Comparison of ENCODE assay signal across 8 cellular contexts in the genomic region with DNA sequence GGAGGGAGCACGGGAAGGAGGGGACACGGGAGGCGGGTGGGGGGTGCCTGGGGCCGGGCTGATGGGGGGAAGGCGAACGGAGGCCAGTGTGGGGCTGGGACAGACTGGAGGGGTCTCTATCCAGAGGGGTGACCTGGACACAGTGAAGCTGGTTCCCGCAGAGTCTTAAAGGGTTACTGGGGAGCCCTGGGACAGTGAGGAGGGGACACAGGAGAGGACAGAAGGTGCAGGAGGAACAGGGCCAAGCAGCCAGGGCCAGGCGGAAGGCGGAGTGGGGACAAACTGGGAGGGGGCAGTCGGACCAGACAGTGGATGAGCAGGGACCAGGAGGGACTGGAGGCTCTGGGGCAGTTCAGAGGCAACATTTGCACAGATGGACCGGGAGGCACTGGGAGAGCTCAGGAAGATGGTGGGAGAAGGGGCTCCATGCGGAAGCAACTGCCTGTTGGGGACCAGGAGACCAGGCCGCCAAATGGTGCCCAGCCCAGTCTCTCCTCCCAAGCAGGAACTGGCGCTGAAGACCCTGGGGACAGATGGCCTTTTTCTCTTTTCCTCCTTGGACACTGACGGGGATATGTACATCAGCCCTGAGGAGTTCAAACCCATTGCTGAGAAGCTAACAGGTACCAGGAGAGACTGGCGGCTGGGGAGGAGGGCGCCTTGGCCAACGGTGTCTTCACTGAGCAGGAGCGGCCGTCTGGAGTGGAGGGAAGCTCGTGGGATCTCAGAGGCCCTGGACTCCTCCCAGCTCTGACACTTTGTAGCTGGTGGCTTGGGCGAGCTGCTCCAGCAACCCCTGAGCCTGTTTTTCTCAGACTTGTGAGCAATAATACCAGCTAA. TPM values are rescaled to one million over a fixed set of nuclear protein-coding genes. Genes with fewer than 3 reads are reported as not detected.
A peak's percentile ranks its signal among the peaks of the same experiment; 100 is the strongest.
DNase-seq lines count a peak whose midpoint lies in the region; ATAC-seq, FAIRE-seq and TF ChIP-seq lines count a peak whose summit lies in the region.

No MANE protein-coding gene starts in this region.

- H3K27me3 ChIP-seq in SJCRH30 (no peaks in the 10 kb centered on the region), pancreas (no peaks in the 10 kb centered on the region)

- no peak for FAIRE-seq in pancreas (lab: Jason Lieb, UNC)

- WGBS in pancreas, 2 donors = 27 to 31% methylated on average over 20 to 22 of the region's 22 CpGs

- POLR2A ChIA-PET in GM10248 (lab: Yijun Ruan, JAX) = no interaction called here

- DNase-seq in EH (ENCODE audit: low read depth) = peak; percentile 32
- peak; percentile 41 to 47 for DNase-seq in SJCRH30
- DNase-seq in pancreas = peak in 2 of 6 donors; percentile 48 to 83
- no peak for DNase-seq in stimulated activated CD4-positive, alpha-beta T cell treated with anti-CD3 and anti-CD28 coated beads, Interleukin-2, amount 100 ng/mL, for 48 hours
- DNase-seq in NK-92 (lab: John Stamatoyannopoulos, UW; ENCODE audit: unreplicated experiment) = no peak
- DNase-seq in GM10248 (ENCODE audit: extremely low spot score) = no peak
- no peak for DNase-seq in NCI-H1092 (lab: John Stamatoyannopoulos, UW)

- intact Hi-C loops in pancreas (cut with DNase I) = no loop called here

- H3K9me3 ChIP-seq in SJCRH30 (replicated peaks) (no peaks in the 10 kb centered on the region), pancreas (no peaks in the 10 kb centered on the region)

- TF ChIP-seq CTCF in pancreas (IDR thresholded peaks at IDR 0.05) (no peak), GM10248 (IDR thresholded peaks at IDR 0.05; ENCODE audit: control extremely low read depth, extremely low read depth, low read depth, missing control alignments) (no peak)

- H3K4me1 ChIP-seq in SJCRH30 (peaks cover 15% of the 10 kb centered on the region), pancreas (peaks cover 7 to 44% (median 13%) of the 10 kb centered on the region in 3 donors)

- ATAC-seq in esophagus mucosa (peak; percentile 1), pancreas (peak in 2 of 4 donors; percentile 1 to 5)

- H3K27ac ChIP-seq in SJCRH30 (no peak overlapping the region), pancreas (peak overlapping the region in 1 of 4 donors; percentile 12)

- peak overlapping the region; percentile 57 for H3K4me3 ChIP-seq in SJCRH30
- H3K4me3 ChIP-seq in pancreas = peak overlapping the region; percentile 10 to 60 (median 28)

- CTCF ChIA-PET in GM10248 (lab: Yijun Ruan, JAX) = interaction anchor here (1.1 to 6.8 kb wide), 3 partner anchors 11 to 19 kb away, joined by 3 to 65 read pairs (median 5); a partner anchor contains a TSS

- H3K36me3 ChIP-seq in SJCRH30 (no peaks in the 10 kb centered on the region), pancreas (no peaks in the 10 kb centered on the region)

RNA-seq across cellular contexts. Expression of a gene that starts 0.8 kb away (rescaled TPM):
- total RNA-seq in SJCRH30 (2014; rRNA removed; shearing (Covaris generic)) = 63.1 and 64.3 TPM in 2 replicates
- 35.2 TPM for total RNA-seq in esophagus mucosa
- 10 to 100 TPM; 27.8 to 48.3 (median 39.5) TPM for total RNA-seq in pancreas
- polyA plus RNA-seq in pancreas = 10 to 100 TPM; 29.8 to 39.3 TPM

RNA-seq across cellular contexts. Expression of a gene that starts 19.0 kb away (rescaled TPM):
- total RNA-seq in SJCRH30 (2014; rRNA removed; shearing (Covaris generic)) = 47.9 and 49.9 TPM in 2 replicates
- total RNA-seq in esophagus mucosa (20.6 TPM), pancreas (10 to 100 TPM; 24.0 to 36.0 (median 26.3) TPM)
- 10 to 100 TPM; 38.9 to 59.6 TPM for polyA plus RNA-seq in pancreas

RNA-seq across cellular contexts. Expression of a gene that starts 58.5 kb away (rescaled TPM):
- total RNA-seq in SJCRH30 (2014; rRNA removed; shearing (Covaris generic)) = 28.9 and 34.3 TPM in 2 replicates
- 3.3 TPM for total RNA-seq in esophagus mucosa
- total RNA-seq in pancreas = under 1 TPM in 4 of 6 donors, not detected in 2; 0.19 to 0.37 (median 0.29) TPM
- polyA plus RNA-seq in pancreas = not detected

Comparison
In these comparisons a context has a peak if more than half of its experiments do, and no peak if none do; other contexts are left out.
1. DNase-seq: peak in EH (single experiment) and SJCRH30 (2 of 2); none in stimulated activated CD4-positive, alpha-beta T cell treated with anti-CD3 and anti-CD28 coated beads, Interleukin-2, amount 100 ng/mL, for 48 hours (0 of 2), NK-92 (single experiment), GM10248 (single experiment) and NCI-H1092 (single experiment).